In the genomic region with DNA sequence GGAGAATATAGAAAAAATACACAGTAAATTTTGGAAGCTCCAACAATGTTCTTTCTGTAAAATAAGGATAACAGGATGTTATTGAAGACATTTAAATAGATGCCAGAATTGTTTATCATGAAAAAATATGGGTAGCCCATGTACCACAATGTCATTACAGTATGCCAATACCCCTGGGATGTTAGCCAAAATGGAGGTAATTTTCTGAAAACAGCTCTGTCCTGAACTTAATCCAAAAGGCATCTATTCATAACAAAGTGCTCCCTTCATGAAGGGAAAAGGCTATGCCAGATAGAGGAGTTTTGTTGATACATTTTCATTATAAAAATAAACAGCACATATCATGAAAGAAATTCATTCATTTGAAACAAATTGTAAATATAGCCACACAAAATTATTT, we compare ENCODE assay signal across 24 cellular contexts.
"Had no signal": no experiment of that assay in that cellular context is flagged by ENCODE, and none has a peak within 500 bp of the region (broad histone marks: within the 10 kb centered on the region; RNA-seq: fewer than 3 reads in every experiment).

No MANE protein-coding gene starts in this region.

- ATAC-seq: activated naive CD4-positive, alpha-beta T cell treated with anti-CD3 and anti-CD28 coated beads, Interleukin-2, amount 50 U/mL, for 72 hours; activated T-cell treated with anti-CD3 and anti-CD28 coated beads, Interleukin-2, amount 50 U/mL, for 72 hours; effector memory CD8-positive, alpha-beta T cell; heart left ventricle; WTC11 had no signal

- DNase-seq: activated CD4-positive, alpha-beta memory T cell treated with anti-CD3 and anti-CD28 coated beads, Interleukin-2, amount 10 ng/mL, durations not matched to agents 7 days and 5 days; activated CD4-positive, alpha-beta T cell treated with anti-CD3 and anti-CD28 coated beads for 1 hour; activated CD4-positive, alpha-beta T cell treated with anti-CD3 and anti-CD28 coated beads for 4 hours; activated CD4-positive, alpha-beta T cell treated with anti-CD3 and anti-CD28 coated beads, Interleukin-2, amount 10 ng/mL, durations not matched to agents 7 days and 5 days; activated CD4-positive, alpha-beta T cell treated with anti-CD3 and anti-CD28 coated beads, Interleukin-2, amount 50 U/mL, for 4 hours; activated CD8-positive, alpha-beta memory T cell treated with anti-CD3 and anti-CD28 coated beads, Interleukin-2, amount 50 U/mL, for 48 hours; activated gamma-delta T cell; activated naive CD4-positive, alpha-beta T cell; activated naive CD4-positive, alpha-beta T cell treated with anti-CD3 and anti-CD28 coated beads, Interleukin-2, amount 10 ng/mL, durations not matched to agents 7 days and 5 days; activated naive CD8-positive, alpha-beta T cell treated with anti-CD3 and anti-CD28 coated beads, Interleukin-2, amount 10 ng/mL, durations not matched to agents 7 days and 5 days; activated T-cell treated with anti-CD3 and anti-CD28 coated beads for 4 hours; activated T-cell treated with anti-CD3 and anti-CD28 coated beads, Interleukin-2, amount 50 U/mL, for 24 hours; activated T-cell treated with anti-CD3 and anti-CD28 coated beads, Interleukin-2, amount 50 U/mL, for 72 hours; brain microvascular endothelial cell; cortex of kidney; dermis blood vessel endothelial cell; effector CD4-positive, alpha-beta T cell; effector memory CD8-positive, alpha-beta T cell; esophagus squamous epithelium; glutamatergic neuron; heart left ventricle; T-helper 2 cell had no signal
